40 cellular contexts compared by ENCODE assay signal in genomic region chr11:70709596-70709995, GRCh38.
"Had no signal": no experiment of that assay in that cellular context is flagged by ENCODE, and none has a peak within 500 bp of the region (broad histone marks: within the 10 kb centered on the region; RNA-seq: fewer than 3 reads in every experiment).

No MANE protein-coding gene starts in this region.

- H3K27ac ChIP-seq: ascending aorta, cardiac muscle cell, VCaP had no signal

- H3K4me3 ChIP-seq: ascending aorta, cardiac muscle cell had no signal

- FAIRE-seq: bronchial epithelial cell, TTC549 had no signal

- H3K36me3 Mint-ChIP-seq: activated CD8-positive, alpha-beta memory T cell treated with anti-CD3 and anti-CD28 coated beads, Interleukin-2, amount 10 ng/mL, durations not matched to agents 7 days and 5 days; activated naive CD4-positive, alpha-beta T cell treated with anti-CD3 and anti-CD28 coated beads, Interleukin-2, amount 10 ng/mL, durations not matched to agents 7 days and 5 days; activated naive CD4-positive, alpha-beta T cell treated with anti-CD3 and anti-CD28 coated beads, Interleukin-2, amount 50 U/mL, for 24 hours; activated naive CD8-positive, alpha-beta T cell; activated naive CD8-positive, alpha-beta T cell treated with anti-CD3 and anti-CD28 coated beads, Interleukin-2, amount 10 ng/mL, durations not matched to agents 7 days and 5 days; brain had no signal

- H3K4me1 Mint-ChIP-seq: activated CD4-positive, alpha-beta memory T cell treated with anti-CD3 and anti-CD28 coated beads, Interleukin-2, amount 10 ng/mL, durations not matched to agents 7 days and 5 days; activated CD4-positive, alpha-beta T cell treated with anti-CD3 and anti-CD28 coated beads for 36 hours; activated CD4-positive, alpha-beta T cell treated with anti-CD3 and anti-CD28 coated beads, Interleukin-2, amount 10 ng/mL, durations not matched to agents 7 days and 5 days; activated CD8-positive, alpha-beta memory T cell treated with anti-CD3 and anti-CD28 coated beads, Interleukin-2, amount 10 ng/mL, durations not matched to agents 7 days and 5 days; activated naive CD4-positive, alpha-beta T cell treated with anti-CD3 and anti-CD28 coated beads, Interleukin-2, amount 10 ng/mL, durations not matched to agents 7 days and 5 days; activated naive CD4-positive, alpha-beta T cell treated with anti-CD3 and anti-CD28 coated beads, Interleukin-2, amount 50 U/mL, for 24 hours; activated naive CD8-positive, alpha-beta T cell treated with anti-CD3 and anti-CD28 coated beads, Interleukin-2, amount 50 U/mL, for 24 hours; central memory CD8-positive, alpha-beta T cell had no signal

- H3K36me3 ChIP-seq: ascending aorta, cardiac muscle cell had no signal

- H3K4me3 Mint-ChIP-seq: activated CD4-positive, alpha-beta memory T cell treated with anti-CD3 and anti-CD28 coated beads, Interleukin-2, amount 10 ng/mL, durations not matched to agents 7 days and 5 days; activated CD4-positive, alpha-beta T cell treated with anti-CD3 and anti-CD28 coated beads for 36 hours; activated CD4-positive, alpha-beta T cell treated with anti-CD3 and anti-CD28 coated beads, Interleukin-2, amount 10 ng/mL, durations not matched to agents 7 days and 5 days; activated CD8-positive, alpha-beta memory T cell treated with anti-CD3 and anti-CD28 coated beads, Interleukin-2, amount 10 ng/mL, durations not matched to agents 7 days and 5 days; activated CD8-positive, alpha-beta T cell treated with anti-CD3 and anti-CD28 coated beads, Interleukin-2, amount 10 ng/mL, durations not matched to agents 7 days and 5 days; activated naive CD4-positive, alpha-beta T cell treated with anti-CD3 and anti-CD28 coated beads, Interleukin-2, amount 10 ng/mL, durations not matched to agents 7 days and 5 days; activated naive CD4-positive, alpha-beta T cell treated with anti-CD3 and anti-CD28 coated beads, Interleukin-2, amount 50 U/mL, for 24 hours; activated naive CD8-positive, alpha-beta T cell; activated naive CD8-positive, alpha-beta T cell treated with anti-CD3 and anti-CD28 coated beads, Interleukin-2, amount 10 ng/mL, durations not matched to agents 7 days and 5 days; activated naive CD8-positive, alpha-beta T cell treated with anti-CD3 and anti-CD28 coated beads, Interleukin-2, amount 50 U/mL, for 24 hours; activated T-cell treated with anti-CD3 and anti-CD28 coated beads, Interleukin-2, amount 50 U/mL, for 24 hours; brain; central memory CD8-positive, alpha-beta T cell; T-helper 1 cell treated with Interleukin-12 subunit alpha and Interleukin-12 subunit beta and Interleukin-4 antibody, amounts not matched to agents 30 μg/mL and 1 μg/mL, for 36 hours; T-helper 2 cell treated with Interferon-gamma antibody and Interleukin-4, amounts not matched to agents 5 μg/mL and 100 μg/mL, for 36 hours; WTC11 had no signal

- H3K4me1 ChIP-seq: ascending aorta had no signal

- H3K27me3 Mint-ChIP-seq: activated CD4-positive, alpha-beta T cell treated with anti-CD3 and anti-CD28 coated beads, Interleukin-2, amount 10 ng/mL, durations not matched to agents 7 days and 5 days had no signal

- H3K9me3 ChIP-seq: ascending aorta had no signal

- H3K27me3 ChIP-seq: ascending aorta, cardiac muscle cell had no signal

- DNase-seq: activated CD4-positive, alpha-beta memory T cell treated with anti-CD3 and anti-CD28 coated beads, Interleukin-2, amount 10 ng/mL, durations not matched to agents 7 days and 5 days; activated CD4-positive, alpha-beta T cell treated with anti-CD3 and anti-CD28 coated beads for 1 hour; activated CD4-positive, alpha-beta T cell treated with anti-CD3 and anti-CD28 coated beads for 36 hours; activated CD4-positive, alpha-beta T cell treated with anti-CD3 and anti-CD28 coated beads for 48 hours; activated CD4-positive, alpha-beta T cell treated with anti-CD3 and anti-CD28 coated beads, Interleukin-2, amount 10 ng/mL, durations not matched to agents 7 days and 5 days; activated CD4-positive, alpha-beta T cell treated with anti-CD3 and anti-CD28 coated beads, Interleukin-2, amount 50 U/mL, for 48 hours; activated CD4-positive, CD25-positive, alpha-beta regulatory T cell; activated CD8-positive, alpha-beta memory T cell treated with anti-CD3 and anti-CD28 coated beads for 24 hours; activated CD8-positive, alpha-beta memory T cell treated with anti-CD3 and anti-CD28 coated beads, Interleukin-2, amount 10 ng/mL, durations not matched to agents 7 days and 5 days; activated CD8-positive, alpha-beta memory T cell treated with anti-CD3 and anti-CD28 coated beads, Interleukin-2, amount 50 U/mL, for 48 hours; activated CD8-positive, alpha-beta T cell treated with anti-CD3 and anti-CD28 coated beads, Interleukin-2, amount 10 ng/mL, durations not matched to agents 7 days and 5 days; activated effector memory CD4-positive, alpha-beta T cell treated with Interleukin-2 at 50 U/mL for 16 hours; activated gamma-delta T cell; activated naive CD4-positive, alpha-beta T cell treated with anti-CD3 and anti-CD28 coated beads, Interleukin-2, amount 10 ng/mL, durations not matched to agents 7 days and 5 days; activated naive CD4-positive, alpha-beta T cell treated with Interleukin-2 at 50 U/mL for 16 hours; activated naive CD8-positive, alpha-beta T cell treated with anti-CD3 and anti-CD28 coated beads, Interleukin-2, amount 10 ng/mL, durations not matched to agents 7 days and 5 days; activated naive CD8-positive, alpha-beta T cell treated with anti-CD3 and anti-CD28 coated beads, Interleukin-2, amount 50 U/mL, for 24 hours; activated T-cell treated with anti-CD3 and anti-CD28 coated beads, Interleukin-2, amount 50 U/mL, for 24 hours; activated T-cell treated with anti-CD3 and anti-CD28 coated beads, Interleukin-2, amount 50 U/mL, for 48 hours; amygdala; anterior cingulate cortex; caudate nucleus; SW 1271; T-helper 1 cell; T-helper 2 cell; T-helper 9 cell had no signal

- H3K27ac Mint-ChIP-seq: activated CD4-positive, alpha-beta memory T cell treated with anti-CD3 and anti-CD28 coated beads, Interleukin-2, amount 10 ng/mL, durations not matched to agents 7 days and 5 days; activated CD4-positive, alpha-beta T cell treated with anti-CD3 and anti-CD28 coated beads for 36 hours; activated CD4-positive, alpha-beta T cell treated with anti-CD3 and anti-CD28 coated beads, Interleukin-2, amount 10 ng/mL, durations not matched to agents 7 days and 5 days; activated CD8-positive, alpha-beta memory T cell treated with anti-CD3 and anti-CD28 coated beads, Interleukin-2, amount 10 ng/mL, durations not matched to agents 7 days and 5 days; activated CD8-positive, alpha-beta T cell treated with anti-CD3 and anti-CD28 coated beads, Interleukin-2, amount 10 ng/mL, durations not matched to agents 7 days and 5 days; activated naive CD4-positive, alpha-beta T cell treated with anti-CD3 and anti-CD28 coated beads, Interleukin-2, amount 10 ng/mL, durations not matched to agents 7 days and 5 days; activated naive CD4-positive, alpha-beta T cell treated with anti-CD3 and anti-CD28 coated beads, Interleukin-2, amount 50 U/mL, for 24 hours; activated naive CD8-positive, alpha-beta T cell; activated naive CD8-positive, alpha-beta T cell treated with anti-CD3 and anti-CD28 coated beads, Interleukin-2, amount 10 ng/mL, durations not matched to agents 7 days and 5 days; activated naive CD8-positive, alpha-beta T cell treated with anti-CD3 and anti-CD28 coated beads, Interleukin-2, amount 50 U/mL, for 24 hours; activated T-cell treated with anti-CD3 and anti-CD28 coated beads, Interleukin-2, amount 50 U/mL, for 24 hours; activated T-helper 2 cell treated with anti-CD3 and anti-CD28 coated beads, Interferon-gamma antibody, Interleukin-2, Interleukin-4, amounts not matched to agents 10 μg/mL and 5 μg/mL and 100 μg/mL, durations not matched to agents 14 hours and 24 hours and 36 hours; T-helper 1 cell treated with Interleukin-12 subunit alpha and Interleukin-12 subunit beta and Interleukin-4 antibody, amounts not matched to agents 30 μg/mL and 1 μg/mL, for 36 hours; T-helper 2 cell treated with Interferon-gamma antibody and Interleukin-4, amounts not matched to agents 5 μg/mL and 100 μg/mL, for 36 hours; WTC11 had no signal

- ATAC-seq: activated CD4-positive, alpha-beta T cell treated with anti-CD3 and anti-CD28 coated beads for 36 hours; activated CD4-positive, CD25-positive, alpha-beta regulatory T cell treated with anti-CD3 and anti-CD28 coated beads, Interleukin-2, amount 50 U/mL, for 24 hours; activated CD8-positive, alpha-beta memory T cell treated with anti-CD3 and anti-CD28 coated beads, Interleukin-2, amount 10 ng/mL, durations not matched to agents 7 days and 5 days; activated CD8-positive, alpha-beta T cell treated with anti-CD3 and anti-CD28 coated beads, Interleukin-2, amount 10 ng/mL, durations not matched to agents 7 days and 5 days; activated naive CD8-positive, alpha-beta T cell treated with anti-CD3 and anti-CD28 coated beads, Interleukin-2, amount 50 U/mL, for 24 hours; WTC11 had no signal

- H3K9me3 Mint-ChIP-seq: activated CD4-positive, alpha-beta memory T cell treated with anti-CD3 and anti-CD28 coated beads, Interleukin-2, amount 10 ng/mL, durations not matched to agents 7 days and 5 days; activated CD4-positive, alpha-beta T cell treated with anti-CD3 and anti-CD28 coated beads, Interleukin-2, amount 10 ng/mL, durations not matched to agents 7 days and 5 days; activated naive CD4-positive, alpha-beta T cell treated with anti-CD3 and anti-CD28 coated beads, Interleukin-2, amount 50 U/mL, for 24 hours; activated naive CD8-positive, alpha-beta T cell treated with anti-CD3 and anti-CD28 coated beads, Interleukin-2, amount 10 ng/mL, durations not matched to agents 7 days and 5 days; activated naive CD8-positive, alpha-beta T cell treated with anti-CD3 and anti-CD28 coated beads, Interleukin-2, amount 50 U/mL, for 24 hours; activated T-cell treated with anti-CD3 and anti-CD28 coated beads, Interleukin-2, amount 50 U/mL, for 24 hours; central memory CD8-positive, alpha-beta T cell had no signal
